Comparison of ENCODE assay signal across 23 cellular contexts in the genomic region with DNA sequence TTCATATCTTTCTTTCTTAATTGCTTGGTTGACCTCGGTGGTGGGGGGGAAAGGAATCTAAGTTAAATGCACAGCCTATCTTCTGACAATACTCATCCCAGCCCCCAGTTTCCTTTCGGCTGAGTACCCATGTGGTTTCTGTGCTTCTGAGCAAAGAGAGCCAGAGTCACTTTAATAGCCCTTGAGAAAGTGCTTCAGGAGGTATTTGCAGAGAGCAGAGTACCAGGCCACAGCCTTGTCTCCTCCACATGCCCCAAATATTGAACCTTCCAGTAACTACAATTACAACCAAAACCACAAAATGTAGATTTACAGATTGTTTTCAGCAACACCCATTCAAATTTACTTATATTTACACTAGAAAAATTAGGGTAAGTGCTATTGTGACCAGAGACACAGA.
"Had no signal": no experiment of that assay in that cellular context is flagged by ENCODE, and none has a peak within 500 bp of the region (broad histone marks: within the 10 kb centered on the region; RNA-seq: fewer than 3 reads in every experiment).

No MANE protein-coding gene starts in this region.

- H3K9ac ChIP-seq: neural progenitor cell had no signal

- H3K9me3 ChIP-seq: sigmoid colon, thoracic aorta, upper lobe of left lung had no signal

- H3K27ac Mint-ChIP-seq: activated CD4-positive, alpha-beta memory T cell treated with anti-CD3 and anti-CD28 coated beads for 36 hours; activated naive CD8-positive, alpha-beta T cell treated with anti-CD3 and anti-CD28 coated beads for 36 hours; memory B cell; naive thymus-derived CD4-positive, alpha-beta T cell; neural progenitor cell had no signal

- H3K27me3 ChIP-seq: sigmoid colon, upper lobe of left lung had no signal

- H3K36me3 ChIP-seq: neural progenitor cell, sigmoid colon, thoracic aorta, upper lobe of left lung had no signal

- H3K4me3 ChIP-seq: hepatocyte, neural progenitor cell, sigmoid colon, thoracic aorta, upper lobe of left lung had no signal

- DNase-seq: activated CD4-positive, alpha-beta memory T cell treated with anti-CD3 and anti-CD28 coated beads for 36 hours; activated CD4-positive, alpha-beta T cell treated with anti-CD3 and anti-CD28 coated beads for 4 hours; activated CD4-positive, CD25-positive, alpha-beta regulatory T cell; activated naive CD4-positive, alpha-beta T cell treated with Interleukin-2 at 50 U/mL for 16 hours; activated naive CD8-positive, alpha-beta T cell treated with anti-CD3 and anti-CD28 coated beads for 36 hours; activated T-cell treated with anti-CD3 and anti-CD28 coated beads, Interleukin-2, amount 50 U/mL, for 48 hours; central memory CD4-positive, alpha-beta T cell; dermis blood vessel endothelial cell; effector memory CD4-positive, alpha-beta T cell; foreskin melanocyte; glutamatergic neuron; left cardiac atrium; naive thymus-derived CD4-positive, alpha-beta T cell; retina; sigmoid colon; stimulated activated CD4-positive, alpha-beta T cell treated with anti-CD3 and anti-CD28 coated beads, Interleukin-4, amount 100 ng/mL, for 24 hours; stimulated activated naive CD4-positive, alpha-beta T cell treated with Interleukin-2 at 50 U/mL for 16 hours; T-helper 1 cell; upper lobe of left lung had no signal

- H3K27ac ChIP-seq: hepatocyte, neural progenitor cell, sigmoid colon, thoracic aorta, upper lobe of left lung had no signal

- H3K4me1 ChIP-seq: sigmoid colon, upper lobe of left lung had no signal

- H2AFZ ChIP-seq: hepatocyte, neural progenitor cell had no signal

- H3K9me3 Mint-ChIP-seq: activated CD4-positive, alpha-beta memory T cell treated with anti-CD3 and anti-CD28 coated beads for 36 hours; activated naive CD8-positive, alpha-beta T cell treated with anti-CD3 and anti-CD28 coated beads for 36 hours; memory B cell; neural progenitor cell had no signal

- H3K4me1 Mint-ChIP-seq: activated naive CD8-positive, alpha-beta T cell treated with anti-CD3 and anti-CD28 coated beads for 36 hours; memory B cell; naive thymus-derived CD4-positive, alpha-beta T cell had no signal

- H3K36me3 Mint-ChIP-seq: activated CD4-positive, alpha-beta memory T cell treated with anti-CD3 and anti-CD28 coated beads for 36 hours; activated naive CD8-positive, alpha-beta T cell treated with anti-CD3 and anti-CD28 coated beads for 36 hours; memory B cell; naive thymus-derived CD4-positive, alpha-beta T cell; neural progenitor cell had no signal

- H3K27me3 Mint-ChIP-seq: activated CD4-positive, alpha-beta memory T cell treated with anti-CD3 and anti-CD28 coated beads for 36 hours; activated naive CD8-positive, alpha-beta T cell treated with anti-CD3 and anti-CD28 coated beads for 36 hours; memory B cell had no signal

- H3K4me2 ChIP-seq: hepatocyte, neural progenitor cell had no signal

- H3K4me3 Mint-ChIP-seq: activated CD4-positive, alpha-beta memory T cell treated with anti-CD3 and anti-CD28 coated beads for 36 hours; activated naive CD8-positive, alpha-beta T cell treated with anti-CD3 and anti-CD28 coated beads for 36 hours; memory B cell; naive thymus-derived CD4-positive, alpha-beta T cell; neural progenitor cell had no signal

- ATAC-seq: left cardiac atrium; naive thymus-derived CD4-positive, alpha-beta T cell had no signal
